ENCODE assay signal across 30 cellular contexts in the genomic region with DNA sequence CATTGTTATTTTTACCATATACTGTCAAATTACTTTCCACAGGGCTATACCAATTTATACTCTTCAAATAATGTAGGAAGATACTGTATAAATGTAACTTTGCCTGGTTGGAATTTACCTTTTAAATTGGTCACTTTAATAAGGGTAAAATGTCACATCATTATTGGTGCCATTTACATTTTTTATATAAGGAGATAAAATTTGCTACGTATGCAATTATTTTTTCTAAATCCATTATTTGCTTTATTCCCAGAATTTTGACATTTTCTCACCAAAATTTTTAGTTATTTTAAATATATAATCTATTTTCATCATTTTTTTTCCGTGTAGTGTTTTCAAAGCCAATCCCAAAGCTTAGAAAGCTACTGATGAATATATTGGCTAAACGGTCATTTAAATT.
"Had no signal": no experiment of that assay in that cellular context is flagged by ENCODE, and none has a peak within 500 bp of the region (broad histone marks: within the 10 kb centered on the region; RNA-seq: fewer than 3 reads in every experiment).

No MANE protein-coding gene starts in this region.

- DNase-seq: naive thymus-derived CD8-positive, alpha-beta T cell; nephron progenitor cell; nucleus accumbens; posterior cingulate gyrus; psoas muscle; right cardiac atrium; spleen; stimulated activated CD4-positive, alpha-beta T cell treated with anti-CD3 and anti-CD28 coated beads, Interleukin-12 subunit alpha, Interleukin-12 subunit beta, amount 100 ng/mL, for 4 hours; stimulated activated CD4-positive, alpha-beta T cell treated with anti-CD3 and anti-CD28 coated beads, Interleukin-1b, Interleukin-23, amount 100 ng/mL, for 48 hours; stimulated activated CD4-positive, alpha-beta T cell treated with anti-CD3 and anti-CD28 coated beads, Interleukin-4, amount 100 ng/mL, for 1 hour; stimulated activated CD4-positive, alpha-beta T cell treated with anti-CD3 and anti-CD28 coated beads, Interleukin-4, amount 100 ng/mL, for 4 hours; stimulated activated CD8-positive, alpha-beta memory T cell treated with anti-CD3 and anti-CD28 coated beads, Interleukin-4, amount 100 ng/mL, for 48 hours; stimulated activated naive CD4-positive, alpha-beta T cell; stimulated activated naive CD8-positive, alpha-beta T cell treated with anti-CD3 and anti-CD28 coated beads, Interleukin-15, amount 100 ng/mL, for 72 hours; stimulated activated naive CD8-positive, alpha-beta T cell treated with anti-CD3 and anti-CD28 coated beads, Interleukin-15, Interleukin-2, amounts not matched to agents 100 U/mL and 50 U/mL, for 24 hours; substantia nigra; testis; tibial artery; transverse colon; upper lobe of right lung had no signal

- H2AFZ ChIP-seq: parathyroid adenoma had no signal

- H3K36me3 ChIP-seq: neutrophil, spleen, suprapubic skin, tibial artery, transverse colon, upper lobe of right lung, vagina had no signal

- FAIRE-seq: urothelium cell line had no signal

- H3K4me1 ChIP-seq: parathyroid adenoma, psoas muscle, spleen, suprapubic skin, testis, tibial artery, transverse colon, upper lobe of right lung, vagina had no signal

- H3K9me3 ChIP-seq: neutrophil, psoas muscle, spleen, suprapubic skin, testis, tibial artery, transverse colon, upper lobe of right lung, vagina had no signal

- H3K79me2 ChIP-seq: parathyroid adenoma had no signal

- H3K9ac ChIP-seq: parathyroid adenoma had no signal

- H3K27ac ChIP-seq: neutrophil, parathyroid adenoma, psoas muscle, skin epidermis, spleen, suprapubic skin, testis, tibial artery, transverse colon, upper lobe of right lung, vagina had no signal

- H3K4me3 ChIP-seq: psoas muscle, skin epidermis, smooth muscle cell, spleen, suprapubic skin, testis, tibial artery, transverse colon, upper lobe of right lung, vagina had no signal

- ATAC-seq: naive thymus-derived CD8-positive, alpha-beta T cell; natural killer cell treated with Interleukin-12 subunit alpha and Interleukin-12 subunit beta and Interleukin-15 and Interleukin-18, amount 100 ng/mL, for 72 hours; psoas muscle; right cardiac atrium; sciatic nerve; stimulated activated memory B cell treated with anti-CD40 and anti-IgM and Interleukin-4, amounts not matched to agents 10 μg/mL and 1 μg/mL and 100 μg/mL, for 72 hours; stimulated activated naive CD8-positive, alpha-beta T cell treated with anti-CD3 and anti-CD28 coated beads, Interleukin-15, amount 100 ng/mL, for 72 hours; stimulated activated naive CD8-positive, alpha-beta T cell treated with anti-CD3 and anti-CD28 coated beads, Interleukin-15, Interleukin-2, amounts not matched to agents 100 U/mL and 50 U/mL, for 24 hours; upper lobe of right lung had no signal

- H3K4me2 ChIP-seq: smooth muscle cell had no signal

- H3K27me3 ChIP-seq: neutrophil, spleen, suprapubic skin, testis, tibial artery, transverse colon, upper lobe of right lung, vagina had no signal
